Comparison of ENCODE assay signal across 9 cellular contexts in genomic region chr15:99343836-99344551, GRCh38.
DNase-seq lines count a peak whose midpoint lies in the region; TF ChIP-seq lines count a peak whose summit lies in the region.
"Had no signal": no experiment of that assay in that cellular context is flagged by ENCODE, and none has a peak within 500 bp of the region (broad histone marks: within the 10 kb centered on the region; RNA-seq: fewer than 3 reads in every experiment).

No MANE protein-coding gene starts in this region.

- peak; percentile 50 for TF ChIP-seq CTCF in GM12864 (IDR thresholded peaks at IDR 0.05; ENCODE audit: low read depth, low read length, missing control alignments)
- TF ChIP-seq CTCF in mesothelial cell of epicardium (IDR thresholded peaks at IDR 0.05; ENCODE audit: unreplicated experiment) = peak; percentile 16
- peak; percentile 44 to 58 for TF ChIP-seq CTCF in tibial artery (IDR thresholded peaks at IDR 0.05)

- H3K4me1 Mint-ChIP-seq in T-helper 2 cell treated with Interferon-gamma antibody and Interleukin-4, amounts not matched to agents 5 μg/mL and 100 μg/mL, for 36 hours (ENCODE audit: low read depth) = peaks cover 8% of the 10 kb centered on the region
- H3K4me1 Mint-ChIP-seq in mesothelial cell of epicardium = peaks cover 33% of the 10 kb centered on the region

- H3K9ac ChIP-seq in neuronal stem cell (ENCODE audit: low read depth, low read length, poor library complexity) = no peak overlapping the region

- no peak overlapping the region for H3K23ac ChIP-seq in neuronal stem cell (ENCODE audit: low read depth, low read length, poor library complexity)

- H3K4me3 ChIP-seq in GM12864 (ENCODE audit: low read depth, low read length) (no peak overlapping the region), tibial artery (no peak overlapping the region), neuronal stem cell (ENCODE audit: low read length in 2 of 2) (no peak overlapping the region)

- H3K27me3 ChIP-seq in tibial artery (no peaks in the 10 kb centered on the region), neuronal stem cell (ENCODE audit: control insufficient read depth in 3 of 3, insufficient read depth in 3 of 3, low read depth in 1 of 3, low read length in 3 of 3) (no peaks in the 10 kb centered on the region)

- no peak overlapping the region for H2BK15ac ChIP-seq in neuronal stem cell (ENCODE audit: low read length)

- intact Hi-C loops in tibial artery (cut with DNase I; ENCODE audit: low total_unique reads) = no loop called here

- no peak overlapping the region for H4K91ac ChIP-seq in neuronal stem cell (ENCODE audit: low read depth, low read length, poor library complexity)

- H3K27ac ChIP-seq in tibial artery = no peak overlapping the region
- H3K27ac ChIP-seq in neuronal stem cell (replicated peaks; ENCODE audit: low read length) = no peak overlapping the region
- H3K27ac ChIP-seq: HL-60 had no signal

- no peak overlapping the region for H2BK5ac ChIP-seq in neuronal stem cell (ENCODE audit: low read length)

- peaks cover 0 to 4% (median 0%) of the 10 kb centered on the region in 3 donors for H3K36me3 ChIP-seq in tibial artery
- H3K36me3 ChIP-seq in neuronal stem cell (replicated peaks in 1 of 2; ENCODE audit: control insufficient read depth in 2 of 2, insufficient read depth in 2 of 2, low read length in 2 of 2) = no peaks in the 10 kb centered on the region

- H3K79me1 ChIP-seq in neuronal stem cell (ENCODE audit: low read depth, low read length) = no peaks in the 10 kb centered on the region

- no peak overlapping the region for H2BK120ac ChIP-seq in neuronal stem cell (ENCODE audit: low read depth, low read length)

- no peak for DNase-seq in GM12864 (ENCODE audit: low read depth)
- peak; percentile 8 for DNase-seq in T-helper 2 cell treated with Interferon-gamma antibody and Interleukin-4, amounts not matched to agents 5 μg/mL and 100 μg/mL, for 36 hours (ENCODE audit: low spot score)
- peak; percentile 19 for DNase-seq in central memory CD4-positive, alpha-beta T cell
- DNase-seq in mesothelial cell of epicardium (ENCODE audit: low spot score in 2 of 2, unreplicated experiment in 2 of 2) = no peak
- no peak for DNase-seq in tibial artery
- no peak for DNase-seq in NCI-H146 (lab: John Stamatoyannopoulos, UW)
- no peak for DNase-seq in neuronal stem cell (ENCODE audit: low spot score)
- no peak for DNase-seq in KG1 (lab: John Stamatoyannopoulos, UW)

- H3K4me3 Mint-ChIP-seq in T-helper 2 cell treated with Interferon-gamma antibody and Interleukin-4, amounts not matched to agents 5 μg/mL and 100 μg/mL, for 36 hours = no peak overlapping the region
- no peak overlapping the region for H3K4me3 Mint-ChIP-seq in mesothelial cell of epicardium

- no peak overlapping the region for H2BK12ac ChIP-seq in neuronal stem cell (ENCODE audit: low read length)

- no peak overlapping the region for H4K8ac ChIP-seq in neuronal stem cell (ENCODE audit: low read depth, low read length)

- H3K4me1 ChIP-seq in tibial artery (no peaks in the 10 kb centered on the region), neuronal stem cell (ENCODE audit: control insufficient read depth in 2 of 2, insufficient read depth in 1 of 2, low read depth in 1 of 2, low read length in 2 of 2) (peaks cover 0 to 2% of the 10 kb centered on the region in 2 donors)

- H3K4me2 ChIP-seq in neuronal stem cell (ENCODE audit: insufficient read depth, low read length, poor library complexity, severe bottlenecking) = no peak overlapping the region

- no CpG with 5 or more reads among the region's 11 CpGs for WGBS in neuronal stem cell (ENCODE audit: extremely low coverage in 2 of 2, insufficient read length in 2 of 2, insufficient replicate concordance in 1 of 2), 2 donors

- H3K27me3 Mint-ChIP-seq in T-helper 2 cell treated with Interferon-gamma antibody and Interleukin-4, amounts not matched to agents 5 μg/mL and 100 μg/mL, for 36 hours (ENCODE audit: low read depth) = no peaks in the 10 kb centered on the region
- no peaks in the 10 kb centered on the region for H3K27me3 Mint-ChIP-seq in mesothelial cell of epicardium (ENCODE audit: low read depth)

- H3K14ac ChIP-seq in neuronal stem cell (ENCODE audit: low read length) = no peak overlapping the region

- no peak overlapping the region for H2AK5ac ChIP-seq in neuronal stem cell (ENCODE audit: low read depth, low read length)

- peaks cover under 1% of the 10 kb centered on the region for H3K36me3 Mint-ChIP-seq in T-helper 2 cell treated with Interferon-gamma antibody and Interleukin-4, amounts not matched to agents 5 μg/mL and 100 μg/mL, for 36 hours (ENCODE audit: low read depth)
- peaks cover 12% of the 10 kb centered on the region for H3K36me3 Mint-ChIP-seq in mesothelial cell of epicardium

- H3K4ac ChIP-seq in neuronal stem cell (ENCODE audit: low read length) = no peak overlapping the region

- H3K9me3 ChIP-seq in tibial artery = no peaks in the 10 kb centered on the region
- H3K9me3 ChIP-seq in neuronal stem cell (replicated peaks in 1 of 2; ENCODE audit: control insufficient read depth in 2 of 2, insufficient read depth in 1 of 2, low read depth in 1 of 2, low read length in 2 of 2) = no peaks in the 10 kb centered on the region

- no peak overlapping the region for H3K27ac Mint-ChIP-seq in T-helper 2 cell treated with Interferon-gamma antibody and Interleukin-4, amounts not matched to agents 5 μg/mL and 100 μg/mL, for 36 hours
- peak overlapping the region; percentile 1 for H3K27ac Mint-ChIP-seq in mesothelial cell of epicardium

- no peak overlapping the region for H2AFZ ChIP-seq in neuronal stem cell (ENCODE audit: low read length)

- H3K9me3 Mint-ChIP-seq in T-helper 2 cell treated with Interferon-gamma antibody and Interleukin-4, amounts not matched to agents 5 μg/mL and 100 μg/mL, for 36 hours = no peaks in the 10 kb centered on the region
- peaks cover 14% of the 10 kb centered on the region for H3K9me3 Mint-ChIP-seq in mesothelial cell of epicardium

- H3K18ac ChIP-seq in neuronal stem cell (ENCODE audit: low read length) = no peak overlapping the region

Comparison
In these comparisons a context has a peak if more than half of its experiments do, and no peak if none do; other contexts are left out.
1. DNase-seq: peak in T-helper 2 cell treated with Interferon-gamma antibody and Interleukin-4, amounts not matched to agents 5 μg/mL and 100 μg/mL, for 36 hours (single experiment) and central memory CD4-positive, alpha-beta T cell (single experiment); none in GM12864 (single experiment), mesothelial cell of epicardium (0 of 2), tibial artery (0 of 2), NCI-H146 (single experiment), neuronal stem cell (single experiment) and KG1 (single experiment).
2. Peak in every context shown above with its lines, with median percentiles within 50 percentile points of each other: CTCF ChIP-seq.